1 cellular context compared by ENCODE assay signal in the genomic region with DNA sequence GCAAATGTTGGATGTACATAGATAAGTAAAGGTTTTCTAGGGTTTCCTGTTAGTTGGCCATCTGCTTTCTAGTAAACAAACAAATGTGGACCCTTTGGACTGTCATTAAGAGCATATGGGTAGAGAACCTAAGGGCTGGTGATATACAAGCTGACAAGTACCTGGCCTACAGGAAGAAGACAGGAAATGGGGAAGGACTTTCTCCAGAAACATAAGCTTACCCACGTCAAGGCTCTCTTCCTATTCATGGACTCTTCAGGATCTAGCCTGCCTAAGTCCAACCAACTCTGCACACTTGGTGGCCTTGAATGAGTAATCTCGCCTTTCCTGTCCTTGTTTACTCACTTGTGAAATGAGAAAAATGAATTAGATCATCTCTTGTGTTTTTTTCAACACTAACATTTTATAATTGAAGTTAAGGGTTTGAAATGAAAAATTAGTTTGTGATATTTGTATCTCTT.
TF ChIP-seq lines count a peak whose summit lies in the region.

No MANE protein-coding gene starts in this region.

TF ChIP-seq in HepG2, 621 proteins besides CTCF, POLR2A, EP300 and RAD21 (continued from another document and continues in another):
- TF ChIP-seq, protein P1, sequence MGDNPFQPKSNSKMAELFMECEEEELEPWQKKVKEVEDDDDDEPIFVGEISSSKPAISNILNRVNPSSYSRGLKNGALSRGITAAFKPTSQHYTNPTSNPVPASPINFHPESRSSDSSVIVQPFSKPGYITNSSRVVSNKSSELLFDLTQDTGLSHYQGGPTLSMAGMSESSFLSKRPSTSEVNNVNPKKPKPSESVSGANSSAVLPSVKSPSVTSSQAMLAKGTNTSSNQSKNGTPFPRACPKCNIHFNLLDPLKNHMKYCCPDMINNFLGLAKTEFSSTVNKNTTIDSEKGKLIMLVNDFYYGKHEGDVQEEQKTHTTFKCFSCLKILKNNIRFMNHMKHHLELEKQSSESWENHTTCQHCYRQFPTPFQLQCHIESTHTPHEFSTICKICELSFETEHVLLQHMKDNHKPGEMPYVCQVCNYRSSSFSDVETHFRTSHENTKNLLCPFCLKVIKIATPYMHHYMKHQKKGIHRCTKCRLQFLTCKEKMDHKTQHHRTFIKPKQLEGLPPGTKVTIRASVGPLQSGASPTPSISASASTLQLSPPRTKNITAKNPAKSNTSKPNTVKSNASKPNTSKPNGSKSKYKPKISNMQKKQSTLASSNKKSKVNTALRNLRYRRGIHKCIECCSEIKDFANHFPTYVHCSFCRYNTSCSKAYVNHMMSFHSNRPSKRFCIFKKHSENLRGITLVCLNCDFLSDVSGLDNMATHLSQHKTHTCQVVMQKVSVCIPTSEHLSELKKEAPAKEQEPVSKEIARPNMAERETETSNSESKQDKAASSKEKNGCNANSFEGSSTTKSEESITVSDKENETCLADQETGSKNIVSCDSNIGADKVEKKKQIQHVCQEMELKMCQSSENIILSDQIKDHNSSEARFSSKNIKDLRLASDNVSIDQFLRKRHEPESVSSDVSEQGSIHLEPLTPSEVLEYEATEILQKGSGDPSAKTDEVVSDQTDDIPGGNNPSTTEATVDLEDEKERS (CRISPR knock-in tag; IDR thresholded peaks at IDR 0.05) = no peak
- TF ChIP-seq SP140L (CRISPR knock-in tag; IDR thresholded peaks at IDR 0.05; ENCODE audit: borderline replicate concordance) (no peak), SIN3B (IDR thresholded peaks at IDR 0.05; ENCODE audit: low read length) (no peak), SRSF9 (IDR thresholded peaks at IDR 0.05; ENCODE audit: borderline replicate concordance, insufficient read depth, low read depth, low read length, poor library complexity, severe bottlenecking) (no peak), MIXL1 (CRISPR knock-in tag; IDR thresholded peaks at IDR 0.05) (peak; percentile 74), MIER3 (CRISPR knock-in tag; IDR thresholded peaks at IDR 0.05; ENCODE audit: borderline replicate concordance) (0 out of 2 replicates have a peak, but pooled peaks have one; percentile 32), ZNF605 (CRISPR knock-in tag; IDR thresholded peaks at IDR 0.05) (no peak), HOXA3 (CRISPR knock-in tag; IDR thresholded peaks at IDR 0.05) (no peak), ADNP (CRISPR knock-in tag; IDR thresholded peaks at IDR 0.05) (no peak), ELF1 (CRISPR knock-in tag; IDR thresholded peaks at IDR 0.05) (0 out of 2 replicates have a peak, but pooled peaks have one; percentile 40), ZBTB25 (CRISPR knock-in tag; IDR thresholded peaks at IDR 0.05) (peak; percentile 45; the same call in 1 of the 2 replicates), KAT2B (IDR thresholded peaks at IDR 0.05; ENCODE audit: borderline replicate concordance, low read depth, low read length) (no peak), MTERF4 (CRISPR knock-in tag; IDR thresholded peaks at IDR 0.05) (no peak), PHF21A (CRISPR knock-in tag; IDR thresholded peaks at IDR 0.05) (0 out of 2 replicates have a peak, but pooled peaks have one; percentile 35), BCL6 (CRISPR knock-in tag; IDR thresholded peaks at IDR 0.05) (peak; percentile 100), SOX5 (CRISPR knock-in tag; IDR thresholded peaks at IDR 0.05; ENCODE audit: borderline replicate concordance) (peak; percentile 60; the same call in 1 of the 2 replicates), ZC3H13 (CRISPR knock-in tag; IDR thresholded peaks at IDR 0.05) (no peak), ZNF614 (CRISPR knock-in tag; IDR thresholded peaks at IDR 0.05; ENCODE audit: borderline replicate concordance) (no peak; the same call in 1 of the 2 replicates), CAMTA2 (CRISPR knock-in tag; IDR thresholded peaks at IDR 0.05; ENCODE audit: borderline replicate concordance) (no peak), ZMYM4 (CRISPR knock-in tag; IDR thresholded peaks at IDR 0.05) (peak; percentile 40; the same call in 1 of the 2 replicates), IRF2 (CRISPR knock-in tag; IDR thresholded peaks at IDR 0.05) (0 out of 2 replicates have a peak, but pooled peaks have one; percentile 41), ZNF615 (CRISPR knock-in tag; IDR thresholded peaks at IDR 0.05; ENCODE audit: borderline replicate concordance) (no peak), ZNF546 (CRISPR knock-in tag; conservative IDR thresholded peaks at IDR 0.05) (no peak), STAT6 (CRISPR knock-in tag; IDR thresholded peaks at IDR 0.05; ENCODE audit: borderline replicate concordance) (no peak), FOXP1 (IDR thresholded peaks at IDR 0.05) (no peak), FOXP1 (CRISPR knock-in tag; IDR thresholded peaks at IDR 0.05) (peak; percentile 62), MBNL3 (CRISPR knock-in tag; conservative IDR thresholded peaks at IDR 0.05) (no peak), KLF13 (CRISPR knock-in tag; IDR thresholded peaks at IDR 0.05) (no peak), CEBPB (IDR thresholded peaks at IDR 0.05; ENCODE audit: borderline replicate concordance, low read depth, low read length) (peak; percentile 48; the same call in 1 of the 2 replicates), CREB1 (IDR thresholded peaks at IDR 0.05) (no peak), CREB1 (CRISPR knock-in tag; IDR thresholded peaks at IDR 0.05) (peak; percentile 43; the same call in 1 of the 2 replicates), ZNF530 (CRISPR knock-in tag; IDR thresholded peaks at IDR 0.05; ENCODE audit: low read depth) (no peak), MEF2D (CRISPR knock-in tag; IDR thresholded peaks at IDR 0.05) (0 out of 2 replicates have a peak, but pooled peaks have one; percentile 29), CREM (IDR thresholded peaks at IDR 0.05) (peak; percentile 8; the same call in 1 of the 2 replicates), CREM (CRISPR knock-in tag; IDR thresholded peaks at IDR 0.05) (no peak), ZNF572 (CRISPR knock-in tag; IDR thresholded peaks at IDR 0.05) (no peak), PHF5A (CRISPR knock-in tag; IDR thresholded peaks at IDR 0.05; ENCODE audit: low read depth, unreplicated experiment) (no peak), SOX6 (IDR thresholded peaks at IDR 0.05) (no peak), SOX6 (CRISPR knock-in tag; IDR thresholded peaks at IDR 0.05) (peak; percentile 72), IRF9 (CRISPR knock-in tag; IDR thresholded peaks at IDR 0.05; ENCODE audit: borderline replicate concordance) (no peak)
- TF ChIP-seq, protein P2, sequence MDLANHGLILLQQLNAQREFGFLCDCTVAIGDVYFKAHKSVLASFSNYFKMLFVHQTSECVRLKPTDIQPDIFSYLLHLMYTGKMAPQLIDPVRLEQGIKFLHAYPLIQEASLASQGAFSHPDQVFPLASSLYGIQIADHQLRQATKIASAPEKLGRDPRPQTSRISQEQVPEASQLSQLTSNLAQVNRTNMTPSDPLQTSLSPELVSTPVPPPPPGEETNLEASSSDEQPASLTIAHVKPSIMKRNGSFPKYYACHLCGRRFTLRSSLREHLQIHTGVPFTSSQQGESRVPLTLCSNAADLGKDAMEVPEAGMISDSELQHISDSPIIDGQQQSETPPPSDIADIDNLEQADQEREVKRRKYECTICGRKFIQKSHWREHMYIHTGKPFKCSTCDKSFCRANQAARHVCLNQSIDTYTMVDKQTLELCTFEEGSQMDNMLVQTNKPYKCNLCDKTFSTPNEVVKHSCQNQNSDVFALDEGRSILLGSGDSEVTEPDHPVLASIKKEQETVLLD (CRISPR knock-in tag; IDR thresholded peaks at IDR 0.05; ENCODE audit: low read depth) = no peak
- TF ChIP-seq, protein P3, sequence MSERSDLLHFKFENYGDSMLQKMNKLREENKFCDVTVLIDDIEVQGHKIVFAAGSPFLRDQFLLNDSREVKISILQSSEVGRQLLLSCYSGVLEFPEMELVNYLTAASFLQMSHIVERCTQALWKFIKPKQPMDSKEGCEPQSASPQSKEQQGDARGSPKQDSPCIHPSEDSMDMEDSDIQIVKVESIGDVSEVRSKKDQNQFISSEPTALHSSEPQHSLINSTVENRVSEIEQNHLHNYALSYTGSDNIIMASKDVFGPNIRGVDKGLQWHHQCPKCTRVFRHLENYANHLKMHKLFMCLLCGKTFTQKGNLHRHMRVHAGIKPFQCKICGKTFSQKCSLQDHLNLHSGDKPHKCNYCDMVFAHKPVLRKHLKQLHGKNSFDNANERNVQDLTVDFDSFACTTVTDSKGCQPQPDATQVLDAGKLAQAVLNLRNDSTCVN (CRISPR knock-in tag; IDR thresholded peaks at IDR 0.05; ENCODE audit: borderline replicate concordance) = peak; percentile 61; the same call in 1 of the 2 replicates
- TF ChIP-seq, protein P4, sequence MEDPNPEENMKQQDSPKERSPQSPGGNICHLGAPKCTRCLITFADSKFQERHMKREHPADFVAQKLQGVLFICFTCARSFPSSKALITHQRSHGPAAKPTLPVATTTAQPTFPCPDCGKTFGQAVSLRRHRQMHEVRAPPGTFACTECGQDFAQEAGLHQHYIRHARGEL (CRISPR knock-in tag; IDR thresholded peaks at IDR 0.05) = no peak
- TF ChIP-seq, protein P5, sequence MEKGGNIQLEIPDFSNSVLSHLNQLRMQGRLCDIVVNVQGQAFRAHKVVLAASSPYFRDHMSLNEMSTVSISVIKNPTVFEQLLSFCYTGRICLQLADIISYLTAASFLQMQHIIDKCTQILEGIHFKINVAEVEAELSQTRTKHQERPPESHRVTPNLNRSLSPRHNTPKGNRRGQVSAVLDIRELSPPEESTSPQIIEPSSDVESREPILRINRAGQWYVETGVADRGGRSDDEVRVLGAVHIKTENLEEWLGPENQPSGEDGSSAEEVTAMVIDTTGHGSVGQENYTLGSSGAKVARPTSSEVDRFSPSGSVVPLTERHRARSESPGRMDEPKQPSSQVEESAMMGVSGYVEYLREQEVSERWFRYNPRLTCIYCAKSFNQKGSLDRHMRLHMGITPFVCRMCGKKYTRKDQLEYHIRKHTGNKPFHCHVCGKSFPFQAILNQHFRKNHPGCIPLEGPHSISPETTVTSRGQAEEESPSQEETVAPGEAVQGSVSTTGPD (CRISPR knock-in tag; IDR thresholded peaks at IDR 0.05) = no peak
- TF ChIP-seq, protein P6, sequence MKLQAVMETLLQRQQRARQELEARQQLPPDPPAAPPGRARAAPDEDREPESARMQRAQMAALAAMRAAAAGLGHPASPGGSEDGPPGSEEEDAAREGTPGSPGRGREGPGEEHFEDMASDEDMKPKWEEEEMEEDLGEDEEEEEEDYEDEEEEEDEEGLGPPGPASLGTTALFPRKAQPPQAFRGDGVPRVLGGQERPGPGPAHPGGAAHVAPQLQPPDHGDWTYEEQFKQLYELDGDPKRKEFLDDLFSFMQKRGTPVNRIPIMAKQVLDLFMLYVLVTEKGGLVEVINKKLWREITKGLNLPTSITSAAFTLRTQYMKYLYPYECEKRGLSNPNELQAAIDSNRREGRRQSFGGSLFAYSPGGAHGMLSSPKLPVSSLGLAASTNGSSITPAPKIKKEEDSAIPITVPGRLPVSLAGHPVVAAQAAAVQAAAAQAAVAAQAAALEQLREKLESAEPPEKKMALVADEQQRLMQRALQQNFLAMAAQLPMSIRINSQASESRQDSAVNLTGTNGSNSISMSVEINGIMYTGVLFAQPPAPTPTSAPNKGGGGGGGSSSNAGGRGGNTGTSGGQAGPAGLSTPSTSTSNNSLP (IDR thresholded peaks at IDR 0.05; ENCODE audit: low read depth, low read length) = peak; percentile 47; the same call in 1 of the 2 replicates
- TF ChIP-seq, protein P7, sequence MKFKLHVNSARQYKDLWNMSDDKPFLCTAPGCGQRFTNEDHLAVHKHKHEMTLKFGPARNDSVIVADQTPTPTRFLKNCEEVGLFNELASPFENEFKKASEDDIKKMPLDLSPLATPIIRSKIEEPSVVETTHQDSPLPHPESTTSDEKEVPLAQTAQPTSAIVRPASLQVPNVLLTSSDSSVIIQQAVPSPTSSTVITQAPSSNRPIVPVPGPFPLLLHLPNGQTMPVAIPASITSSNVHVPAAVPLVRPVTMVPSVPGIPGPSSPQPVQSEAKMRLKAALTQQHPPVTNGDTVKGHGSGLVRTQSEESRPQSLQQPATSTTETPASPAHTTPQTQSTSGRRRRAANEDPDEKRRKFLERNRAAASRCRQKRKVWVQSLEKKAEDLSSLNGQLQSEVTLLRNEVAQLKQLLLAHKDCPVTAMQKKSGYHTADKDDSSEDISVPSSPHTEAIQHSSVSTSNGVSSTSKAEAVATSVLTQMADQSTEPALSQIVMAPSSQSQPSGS (CRISPR knock-in tag; IDR thresholded peaks at IDR 0.05) = peak; percentile 31; the same call in 1 of the 2 replicates
